ENCODE assay signal across 8 cellular contexts in the genomic region with DNA sequence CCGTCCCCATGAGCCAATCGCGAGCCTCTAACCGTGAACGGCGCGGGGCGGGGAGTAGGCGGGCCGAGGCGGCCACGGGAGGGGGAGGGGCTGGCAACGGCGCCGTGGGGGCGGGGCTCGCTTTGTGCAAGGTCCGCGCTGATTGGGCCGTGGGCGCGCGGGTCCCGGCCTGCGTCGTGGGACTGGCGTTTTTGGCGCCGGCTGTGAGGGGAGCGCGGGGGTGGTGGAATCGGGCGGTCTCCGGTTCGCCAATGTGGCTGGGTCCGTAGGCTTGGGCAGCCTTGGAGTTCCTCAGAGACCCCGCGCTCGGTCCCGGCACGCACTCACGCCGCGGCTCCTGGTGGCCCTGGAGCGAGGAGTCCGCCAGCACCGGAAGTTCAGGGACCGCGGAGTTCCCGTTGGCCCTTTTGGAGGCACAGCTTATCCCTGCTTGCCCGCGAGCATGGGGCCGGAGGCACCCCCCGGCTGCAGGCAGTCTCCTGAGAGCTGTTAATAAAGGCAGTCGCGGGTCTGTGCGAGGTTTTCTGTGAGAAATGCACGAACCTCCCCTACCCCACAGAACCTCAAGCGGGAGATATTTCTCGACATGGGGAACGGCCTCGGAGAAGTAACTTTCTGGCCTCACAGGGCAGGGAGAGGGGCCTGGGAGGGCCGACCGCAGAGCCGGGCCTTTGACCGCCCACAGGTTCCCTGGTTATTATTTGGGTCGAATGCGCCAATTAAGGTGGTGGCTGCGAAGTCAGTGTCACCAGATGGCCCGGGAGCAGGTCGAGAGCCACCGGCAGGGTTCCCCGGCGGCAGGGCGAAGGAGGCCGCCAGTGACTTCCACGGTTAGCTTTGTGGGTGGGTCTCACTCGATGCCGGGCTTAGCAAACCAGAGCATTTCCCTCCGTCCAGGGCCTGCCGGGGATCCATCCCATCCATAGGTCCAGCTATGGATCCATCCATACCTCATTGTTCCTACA. TPM values are rescaled to one million over a fixed set of nuclear protein-coding genes. Genes with fewer than 3 reads are reported as not detected.
DNase-seq lines count a peak whose midpoint lies in the region; TF ChIP-seq lines count a peak whose summit lies in the region.

No MANE protein-coding gene starts in this region.

- peak overlapping the region; percentile 86 to 100 (median 99) for H3K27ac Mint-ChIP-seq in H9

- H3K27ac ChIP-seq in H9 (ENCODE audit: insufficient read length, low read depth, low read length), result peak overlapping the region; percentile 63
- peak overlapping the region; percentile 96 for H3K27ac ChIP-seq in WERI-Rb-1
- peak overlapping the region; percentile 76 for H3K27ac ChIP-seq in mammary epithelial cell (ENCODE audit: insufficient read depth, low read depth, low read length)

- H3K4me1 ChIP-seq in H9 (ENCODE audit: insufficient read depth, low read length) (no peaks in the 10 kb centered on the region), mammary epithelial cell (ENCODE audit: insufficient read depth, low read length) (peaks cover 19% of the 10 kb centered on the region)

- H3K4ac ChIP-seq in H9 (ENCODE audit: low read depth, low read length), result peak overlapping the region; percentile 19; the same call in 1 of the 2 replicates

- peaks cover 36 to 43% (median 36%) of the 10 kb centered on the region in 3 experiments for H3K36me3 Mint-ChIP-seq in H9 (ENCODE audit: insufficient read depth in 1 of 3, low read depth in 3 of 3)

- H4K20me1 ChIP-seq in H9 (ENCODE audit: control insufficient read depth, insufficient read depth, insufficient read length) (no peaks in the 10 kb centered on the region), mammary epithelial cell (ENCODE audit: insufficient read depth, low read length) (peaks cover 18% of the 10 kb centered on the region)

- no peak overlapping the region for H2BK5ac ChIP-seq in H9 (ENCODE audit: insufficient read length, low read length)

- H3K23ac ChIP-seq in H9 (ENCODE audit: insufficient read length, low read depth, low read length), result no peak overlapping the region

- H3K4me2 ChIP-seq in H9 (ENCODE audit: insufficient read depth, insufficient read length, low read length) (peak overlapping the region; percentile 79), mammary epithelial cell (ENCODE audit: insufficient read depth, low read depth, low read length) (peak overlapping the region; percentile 96)

- H3K4me3 ChIP-seq in WERI-Rb-1 (ENCODE audit: low read depth, low read length), result peak overlapping the region; percentile 98
- peak overlapping the region; percentile 75 to 95 (median 79) for H3K4me3 ChIP-seq in mammary epithelial cell (replicated peaks in 1 of 3; ENCODE audit: insufficient read depth in 1 of 3, low read depth in 2 of 3, low read length in 3 of 3)

- H2AK5ac ChIP-seq in H9 (ENCODE audit: insufficient read length, low read length), result no peak overlapping the region

- dilution Hi-C loops in mammary epithelial cell (cut with HindIII; ENCODE audit: low sequenced_read_pairs), result loop anchor here (5.0 kb wide), 1 partner anchor 127 kb away; a partner anchor contains a TSS

- no peak overlapping the region for H2BK20ac ChIP-seq in H9 (ENCODE audit: low read depth, low read length, poor library complexity, severe bottlenecking)

- peak overlapping the region; percentile 95 for H3K14ac ChIP-seq in H9 (ENCODE audit: insufficient read depth, low read length)

- H3K9ac ChIP-seq in H9 (ENCODE audit: extremely low read depth, insufficient read length, low read length), result peak overlapping the region; percentile 91
- H3K9ac ChIP-seq in mammary epithelial cell (ENCODE audit: insufficient read depth, low read length), result peak overlapping the region; percentile 74

- H3K9me3 Mint-ChIP-seq in H9, result peaks cover 0 to 2% of the 10 kb centered on the region in 2 experiments; a peak in 3 of 5 replicates

- intact Hi-C loops in mammary epithelial cell (cut with micrococcal nuclease), result loop anchor here (2.0 to 5.0 kb wide), 2 partner anchors 18 to 242 kb away; a partner anchor contains a TSS

- DNase-seq in Daoy (ENCODE audit: low read depth) (peak; percentile 99), H9 (peak; percentile 97), NCI-H146 (lab: John Stamatoyannopoulos, UW) (peak; percentile 94), WERI-Rb-1 (peak; percentile 97), mammary epithelial cell (no peak), inferior parietal cortex (ENCODE audit: extremely low spot score) (peak; percentile 95), NCI-H226 (no peak)
- DNase-seq in stimulated activated CD4-positive, alpha-beta T cell treated with anti-CD3 and anti-CD28 coated beads, Interleukin-12 subunit alpha, Interleukin-12 subunit beta, amount 100 ng/mL, for 4 hours, result peak; percentile 100

- no peak overlapping the region for H4K5ac ChIP-seq in H9 (ENCODE audit: insufficient read length, low read depth, low read length)

- H3K18ac ChIP-seq in H9 (ENCODE audit: insufficient read length, low read depth, low read length), result peak overlapping the region; percentile 87

- no peak overlapping the region for H3T11ph ChIP-seq in H9 (ENCODE audit: low read length)

- peak overlapping the region; percentile 86 to 92 for H3K4me3 Mint-ChIP-seq in H9

- peaks cover 31 to 39% of the 10 kb centered on the region in 2 experiments for H3K4me1 Mint-ChIP-seq in H9

- H3K79me1 ChIP-seq in H9 (ENCODE audit: insufficient read depth, low read depth, low read length, poor library complexity, severe bottlenecking), result peaks cover 4% of the 10 kb centered on the region

- CTCF ChIA-PET in mammary epithelial cell (lab: Charles Lee; ENCODE audit: low non-redundant PET), result interaction anchor here (0.5 to 0.6 kb wide), 2 partner anchors 17 to 335 kb away, joined by 3 read pairs; no protein-coding TSS in a partner anchor

- no peak overlapping the region for H2BK15ac ChIP-seq in H9 (ENCODE audit: low read depth, low read length)

- H3K79me2 ChIP-seq in H9 (ENCODE audit: insufficient read depth, low read length), result peaks cover 19% of the 10 kb centered on the region
- H3K79me2 ChIP-seq in mammary epithelial cell (ENCODE audit: insufficient read depth, low read length), result peaks cover 54% of the 10 kb centered on the region

- BruUV-seq in mammary epithelial cell (replicated peaks; lab: Mats Ljungman, UMichigan), result TSS peak; percentile 55

- H3K27me3 ChIP-seq in H9 (ENCODE audit: insufficient read depth, low read length), result no peaks in the 10 kb centered on the region
- H3K27me3 ChIP-seq in WERI-Rb-1 (ENCODE audit: insufficient read depth, low read depth, severe bottlenecking), result no peaks in the 10 kb centered on the region
- H3K27me3 ChIP-seq in mammary epithelial cell (ENCODE audit: insufficient read depth, low read length), result no peaks in the 10 kb centered on the region

- in situ Hi-C loops in mammary epithelial cell (cut with MboI; ENCODE audit: low sequenced_read_pairs in 2 of 2), result no loop called here

- no peaks in the 10 kb centered on the region for H3K9me3 ChIP-seq in H9 (ENCODE audit: control insufficient read depth, low read depth, low read length)
- H3K9me3 ChIP-seq in WERI-Rb-1 (ENCODE audit: severe bottlenecking), result no peaks in the 10 kb centered on the region
- no peaks in the 10 kb centered on the region for H3K9me3 ChIP-seq in mammary epithelial cell (replicated peaks; ENCODE audit: insufficient read depth, low read length)

- peak overlapping the region; percentile 5 for H3K56ac ChIP-seq in H9 (ENCODE audit: insufficient read length, low read depth, low read length)

- H2BK120ac ChIP-seq in H9 (ENCODE audit: low read depth, low read length, poor library complexity, severe bottlenecking), result peak overlapping the region; percentile 56

- peaks cover 44% of the 10 kb centered on the region for H3K36me3 ChIP-seq in WERI-Rb-1
- H3K36me3 ChIP-seq in mammary epithelial cell (ENCODE audit: insufficient read depth, low read length), result peaks cover 29% of the 10 kb centered on the region

- peaks cover 1% of the 10 kb centered on the region; the same call in 1 of the 2 replicates for H3K27me3 Mint-ChIP-seq in H9 (ENCODE audit: low read depth)

- no peak overlapping the region for H2AFZ ChIP-seq in H9 (ENCODE audit: low read length)
- H2AFZ ChIP-seq in mammary epithelial cell (ENCODE audit: low read depth, low read length), result peak overlapping the region; percentile 87

- WGBS in H9 (ENCODE audit: extremely low coverage, insufficient read length, low lambda C conversion rate), result no CpG with 5 or more reads among the region's 81 CpGs
- under 1% methylated on average over 26 of the region's 81 CpGs for WGBS in mammary epithelial cell (ENCODE audit: low coverage, missing lambda C conversion rate)

- H4K91ac ChIP-seq in H9 (ENCODE audit: insufficient read length, low read depth, low read length), result peak overlapping the region; percentile 20

- H3K23me2 ChIP-seq in H9 (ENCODE audit: insufficient read length, low read depth, low read length, poor library complexity, severe bottlenecking), result peaks cover 10% of the 10 kb centered on the region

- no peak overlapping the region for H4K8ac ChIP-seq in H9 (replicated peaks; ENCODE audit: insufficient read length, low read depth, low read length)

- TF ChIP-seq CTCF in H9 (conservative IDR thresholded peaks at IDR 0.05), result no peak
- no peak for TF ChIP-seq CTCF in WERI-Rb-1 (IDR thresholded peaks at IDR 0.05; ENCODE audit: low read depth, low read length)
- TF ChIP-seq CTCF in mammary epithelial cell (conservative IDR thresholded peaks at IDR 0.05 in 1 of 2, IDR thresholded peaks at IDR 0.05 in 1 of 2; ENCODE audit: extremely low read depth in 1 of 2, insufficient read depth in 1 of 2, low read depth in 1 of 2, low read length in 2 of 2), result peak in 1 of 2 donors; percentile 10

- H2BK12ac ChIP-seq in H9 (ENCODE audit: insufficient read length, low read depth, low read length), result no peak overlapping the region

RNA-seq across cellular contexts. Expression of a gene that starts 0.6 kb away (rescaled TPM):
- 238 and 499 TPM in 2 replicates for total RNA-seq in Daoy (2014; rRNA removed; shearing (Covaris generic))
- 1,269 and 1,271 TPM in 2 replicates for total RNA-seq in H9 (2021)
- total RNA-seq in mammary epithelial cell, result 100 to 1,000 TPM in 1 of 2 donors, 10 to 100 TPM in 1; 98.0 to 671 TPM
- polyA plus RNA-seq in mammary epithelial cell, result 103 TPM
- 163 TPM for polyA minus RNA-seq in mammary epithelial cell

Comparison
In these comparisons a context has a peak if more than half of its experiments do, and no peak if none do; other contexts are left out.
1. DNase-seq: peak in Daoy (single experiment), H9 (single experiment), NCI-H146 (single experiment), WERI-Rb-1 (single experiment), inferior parietal cortex (single experiment) and stimulated activated CD4-positive, alpha-beta T cell treated with anti-CD3 and anti-CD28 coated beads, Interleukin-12 subunit alpha, Interleukin-12 subunit beta, amount 100 ng/mL, for 4 hours (single experiment); none in mammary epithelial cell (single experiment) and NCI-H226 (single experiment).
2. Peak in every context shown above with its lines, with median percentiles within 50 percentile points of each other: H3K27ac ChIP-seq.